ENCODE assay signal across 1 cellular context in the genomic region with DNA sequence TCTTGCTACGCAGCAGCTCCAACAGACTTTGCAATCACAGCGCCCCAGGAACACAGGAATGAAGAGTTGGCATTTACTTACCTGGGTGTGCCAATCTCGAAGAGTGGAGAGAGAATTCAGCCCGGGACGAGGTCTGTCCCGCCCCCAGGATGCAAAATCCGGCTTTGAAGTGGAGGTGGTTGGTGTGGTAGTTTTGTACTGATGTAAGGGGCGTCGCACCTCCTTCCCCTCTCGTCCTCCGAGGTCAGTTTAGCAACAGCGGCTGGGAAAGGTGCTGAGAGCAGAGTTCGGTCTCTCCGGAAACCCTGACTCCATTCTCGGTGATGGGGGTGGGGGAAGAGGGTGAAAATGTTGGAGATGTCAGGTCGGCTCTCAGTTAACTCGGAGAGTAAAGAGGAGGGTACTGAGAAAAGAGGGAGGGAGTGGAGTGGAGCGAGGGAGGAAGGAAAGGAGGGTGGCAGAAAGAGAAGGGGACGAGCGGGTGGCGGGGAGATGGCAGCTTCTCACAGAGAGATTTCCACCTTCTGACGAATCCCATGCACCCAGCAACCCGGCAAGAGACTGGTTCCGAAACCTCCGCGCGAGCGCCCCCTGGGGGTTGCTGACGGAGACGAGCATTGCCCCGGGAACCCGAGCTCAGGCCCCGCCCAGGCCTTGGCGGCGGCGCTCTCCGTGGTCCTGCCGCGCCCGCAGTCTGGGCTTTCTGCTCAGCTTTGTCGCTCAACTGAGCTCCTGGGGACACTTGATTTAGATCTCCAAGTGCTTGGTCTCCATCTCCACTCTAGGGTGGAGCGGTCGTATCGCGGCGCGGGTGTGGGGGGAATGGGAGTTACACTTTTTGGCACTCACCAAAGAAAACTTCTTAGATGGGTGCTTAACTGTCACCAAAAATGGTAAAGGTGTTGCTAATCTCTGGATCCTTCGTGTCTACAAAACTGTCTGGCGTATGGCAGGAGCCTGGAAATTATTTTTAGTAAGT.
TF ChIP-seq lines count a peak whose summit lies in the region.

A gene (minus strand): TSS at position 529 of the 979 bp plus-strand sequence.

TF ChIP-seq in HepG2, 621 proteins besides CTCF, POLR2A, EP300 and RAD21 (continued from another document and continues in another):
- TF ChIP-seq, protein P1, sequence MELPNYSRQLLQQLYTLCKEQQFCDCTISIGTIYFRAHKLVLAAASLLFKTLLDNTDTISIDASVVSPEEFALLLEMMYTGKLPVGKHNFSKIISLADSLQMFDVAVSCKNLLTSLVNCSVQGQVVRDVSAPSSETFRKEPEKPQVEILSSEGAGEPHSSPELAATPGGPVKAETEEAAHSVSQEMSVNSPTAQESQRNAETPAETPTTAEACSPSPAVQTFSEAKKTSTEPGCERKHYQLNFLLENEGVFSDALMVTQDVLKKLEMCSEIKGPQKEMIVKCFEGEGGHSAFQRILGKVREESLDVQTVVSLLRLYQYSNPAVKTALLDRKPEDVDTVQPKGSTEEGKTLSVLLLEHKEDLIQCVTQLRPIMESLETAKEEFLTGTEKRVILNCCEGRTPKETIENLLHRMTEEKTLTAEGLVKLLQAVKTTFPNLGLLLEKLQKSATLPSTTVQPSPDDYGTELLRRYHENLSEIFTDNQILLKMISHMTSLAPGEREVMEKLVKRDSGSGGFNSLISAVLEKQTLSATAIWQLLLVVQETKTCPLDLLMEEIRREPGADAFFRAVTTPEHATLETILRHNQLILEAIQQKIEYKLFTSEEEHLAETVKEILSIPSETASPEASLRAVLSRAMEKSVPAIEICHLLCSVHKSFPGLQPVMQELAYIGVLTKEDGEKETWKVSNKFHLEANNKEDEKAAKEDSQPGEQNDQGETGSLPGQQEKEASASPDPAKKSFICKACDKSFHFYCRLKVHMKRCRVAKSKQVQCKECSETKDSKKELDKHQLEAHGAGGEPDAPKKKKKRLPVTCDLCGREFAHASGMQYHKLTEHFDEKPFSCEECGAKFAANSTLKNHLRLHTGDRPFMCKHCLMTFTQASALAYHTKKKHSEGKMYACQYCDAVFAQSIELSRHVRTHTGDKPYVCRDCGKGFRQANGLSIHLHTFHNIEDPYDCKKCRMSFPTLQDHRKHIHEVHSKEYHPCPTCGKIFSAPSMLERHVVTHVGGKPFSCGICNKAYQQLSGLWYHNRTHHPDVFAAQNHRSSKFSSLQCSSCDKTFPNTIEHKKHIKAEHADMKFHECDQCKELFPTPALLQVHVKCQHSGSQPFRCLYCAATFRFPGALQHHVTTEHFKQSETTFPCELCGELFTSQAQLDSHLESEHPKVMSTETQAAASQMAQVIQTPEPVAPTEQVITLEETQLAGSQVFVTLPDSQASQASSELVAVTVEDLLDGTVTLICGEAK (IDR thresholded peaks at IDR 0.05): no peak
- TF ChIP-seq, protein P1 (CRISPR knock-in tag; IDR thresholded peaks at IDR 0.05): peak; percentile 49; the same call in 1 of the 2 replicates
- peak; percentile 83 for TF ChIP-seq ARNT2 (CRISPR knock-in tag; IDR thresholded peaks at IDR 0.05; ENCODE audit: low read depth)
- TF ChIP-seq ZNF337 (CRISPR knock-in tag; IDR thresholded peaks at IDR 0.05; ENCODE audit: borderline replicate concordance, low read depth): no peak
- TF ChIP-seq, protein P2, sequence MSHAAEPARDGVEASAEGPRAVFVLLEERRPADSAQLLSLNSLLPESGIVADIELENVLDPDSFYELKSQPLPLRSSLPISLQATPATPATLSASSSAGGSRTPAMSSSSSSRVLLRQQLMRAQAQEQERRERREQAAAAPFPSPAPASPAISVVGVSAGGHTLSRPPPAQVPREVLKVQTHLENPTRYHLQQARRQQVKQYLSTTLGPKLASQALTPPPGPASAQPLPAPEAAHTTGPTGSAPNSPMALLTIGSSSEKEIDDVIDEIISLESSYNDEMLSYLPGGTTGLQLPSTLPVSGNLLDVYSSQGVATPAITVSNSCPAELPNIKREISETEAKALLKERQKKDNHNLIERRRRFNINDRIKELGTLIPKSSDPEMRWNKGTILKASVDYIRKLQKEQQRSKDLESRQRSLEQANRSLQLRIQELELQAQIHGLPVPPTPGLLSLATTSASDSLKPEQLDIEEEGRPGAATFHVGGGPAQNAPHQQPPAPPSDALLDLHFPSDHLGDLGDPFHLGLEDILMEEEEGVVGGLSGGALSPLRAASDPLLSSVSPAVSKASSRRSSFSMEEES (CRISPR knock-in tag; IDR thresholded peaks at IDR 0.05): peak; percentile 80
- TF ChIP-seq EED (CRISPR knock-in tag; IDR thresholded peaks at IDR 0.05): peak; percentile 65; the same call in 1 of the 2 replicates
- 0 out of 2 replicates have a peak, but pooled peaks have one; percentile 24 for TF ChIP-seq FOXA3 (CRISPR knock-in tag; IDR thresholded peaks at IDR 0.05)
- TF ChIP-seq ZNF577 (CRISPR knock-in tag; IDR thresholded peaks at IDR 0.05; ENCODE audit: borderline replicate concordance, low read depth): no peak
- peak; percentile 58; the same call in 1 of the 2 replicates for TF ChIP-seq TOPORS (CRISPR knock-in tag; IDR thresholded peaks at IDR 0.05)
- peak; percentile 95; the same call in 1 of the 2 replicates for TF ChIP-seq NFKB2 (CRISPR knock-in tag; IDR thresholded peaks at IDR 0.05; ENCODE audit: borderline replicate concordance)
- TF ChIP-seq ZNF335 (CRISPR knock-in tag; IDR thresholded peaks at IDR 0.05): peak; percentile 72; the same call in 1 of the 2 replicates
- peak; percentile 85; the same call in 1 of the 2 replicates for TF ChIP-seq MAF1 (CRISPR knock-in tag; IDR thresholded peaks at IDR 0.05; ENCODE audit: borderline replicate concordance)
- TF ChIP-seq FOXC1 (CRISPR knock-in tag; IDR thresholded peaks at IDR 0.05; ENCODE audit: borderline replicate concordance): peak; percentile 31; the same call in 1 of the 2 replicates
- TF ChIP-seq RXRA (CRISPR knock-in tag; IDR thresholded peaks at IDR 0.05): no peak
- TF ChIP-seq KDM2A (CRISPR knock-in tag; IDR thresholded peaks at IDR 0.05; ENCODE audit: borderline replicate concordance, low read depth): peak; percentile 76; the same call in 1 of the 2 replicates
- 0 out of 2 replicates have a peak, but pooled peaks have one; percentile 57 for TF ChIP-seq ZNF598 (CRISPR knock-in tag; IDR thresholded peaks at IDR 0.05; ENCODE audit: borderline replicate concordance)
- TF ChIP-seq, protein P3, sequence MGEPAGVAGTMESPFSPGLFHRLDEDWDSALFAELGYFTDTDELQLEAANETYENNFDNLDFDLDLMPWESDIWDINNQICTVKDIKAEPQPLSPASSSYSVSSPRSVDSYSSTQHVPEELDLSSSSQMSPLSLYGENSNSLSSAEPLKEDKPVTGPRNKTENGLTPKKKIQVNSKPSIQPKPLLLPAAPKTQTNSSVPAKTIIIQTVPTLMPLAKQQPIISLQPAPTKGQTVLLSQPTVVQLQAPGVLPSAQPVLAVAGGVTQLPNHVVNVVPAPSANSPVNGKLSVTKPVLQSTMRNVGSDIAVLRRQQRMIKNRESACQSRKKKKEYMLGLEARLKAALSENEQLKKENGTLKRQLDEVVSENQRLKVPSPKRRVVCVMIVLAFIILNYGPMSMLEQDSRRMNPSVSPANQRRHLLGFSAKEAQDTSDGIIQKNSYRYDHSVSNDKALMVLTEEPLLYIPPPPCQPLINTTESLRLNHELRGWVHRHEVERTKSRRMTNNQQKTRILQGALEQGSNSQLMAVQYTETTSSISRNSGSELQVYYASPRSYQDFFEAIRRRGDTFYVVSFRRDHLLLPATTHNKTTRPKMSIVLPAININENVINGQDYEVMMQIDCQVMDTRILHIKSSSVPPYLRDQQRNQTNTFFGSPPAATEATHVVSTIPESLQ (CRISPR knock-in tag; conservative IDR thresholded peaks at IDR 0.05): 0 out of 2 replicates have a peak, but pooled peaks have one; percentile 49
- peak; percentile 33; the same call in 1 of the 2 replicates for TF ChIP-seq PHF8 (CRISPR knock-in tag; IDR thresholded peaks at IDR 0.05)
- 0 out of 2 replicates have a peak, but pooled peaks have one; percentile 20 for TF ChIP-seq ZNF629 (CRISPR knock-in tag; conservative IDR thresholded peaks at IDR 0.05)
- no peak for TF ChIP-seq ZNF207 (IDR thresholded peaks at IDR 0.05; ENCODE audit: borderline replicate concordance)
- TF ChIP-seq POLR2AphosphoS5 (IDR thresholded peaks at IDR 0.05; ENCODE audit: low read depth, low read length): no peak
- 0 out of 2 replicates have a peak, but pooled peaks have one; percentile 67 for TF ChIP-seq ATAD3A (CRISPR knock-in tag; IDR thresholded peaks at IDR 0.05)
- peak; percentile 81 for TF ChIP-seq ZNF792 (CRISPR knock-in tag; IDR thresholded peaks at IDR 0.05)
- TF ChIP-seq, protein P4, sequence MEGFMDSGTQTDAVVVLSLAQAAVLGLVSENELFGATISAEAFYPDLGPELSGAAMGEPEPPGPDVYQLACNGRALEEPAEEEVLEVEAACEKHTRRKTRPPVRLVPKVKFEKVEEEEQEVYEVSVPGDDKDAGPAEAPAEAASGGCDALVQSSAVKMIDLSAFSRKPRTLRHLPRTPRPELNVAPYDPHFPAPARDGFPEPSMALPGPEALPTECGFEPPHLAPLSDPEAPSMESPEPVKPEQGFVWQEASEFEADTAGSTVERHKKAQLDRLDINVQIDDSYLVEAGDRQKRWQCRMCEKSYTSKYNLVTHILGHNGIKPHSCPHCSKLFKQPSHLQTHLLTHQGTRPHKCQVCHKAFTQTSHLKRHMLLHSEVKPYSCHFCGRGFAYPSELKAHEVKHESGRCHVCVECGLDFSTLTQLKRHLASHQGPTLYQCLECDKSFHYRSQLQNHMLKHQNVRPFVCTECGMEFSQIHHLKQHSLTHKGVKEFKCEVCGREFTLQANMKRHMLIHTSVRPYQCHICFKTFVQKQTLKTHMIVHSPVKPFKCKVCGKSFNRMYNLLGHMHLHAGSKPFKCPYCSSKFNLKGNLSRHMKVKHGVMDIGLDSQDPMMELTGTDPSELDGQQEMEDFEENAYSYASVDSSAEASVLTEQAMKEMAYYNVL (CRISPR knock-in tag; IDR thresholded peaks at IDR 0.05; ENCODE audit: borderline replicate concordance): no peak
- TF ChIP-seq ZNF883 (CRISPR knock-in tag; IDR thresholded peaks at IDR 0.05; ENCODE audit: not compliant biosample characterization): peak; percentile 80
- TF ChIP-seq, protein P5, sequence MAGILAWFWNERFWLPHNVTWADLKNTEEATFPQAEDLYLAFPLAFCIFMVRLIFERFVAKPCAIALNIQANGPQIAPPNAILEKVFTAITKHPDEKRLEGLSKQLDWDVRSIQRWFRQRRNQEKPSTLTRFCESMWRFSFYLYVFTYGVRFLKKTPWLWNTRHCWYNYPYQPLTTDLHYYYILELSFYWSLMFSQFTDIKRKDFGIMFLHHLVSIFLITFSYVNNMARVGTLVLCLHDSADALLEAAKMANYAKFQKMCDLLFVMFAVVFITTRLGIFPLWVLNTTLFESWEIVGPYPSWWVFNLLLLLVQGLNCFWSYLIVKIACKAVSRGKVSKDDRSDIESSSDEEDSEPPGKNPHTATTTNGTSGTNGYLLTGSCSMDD (CRISPR knock-in tag; IDR thresholded peaks at IDR 0.05): 0 out of 2 replicates have a peak, but pooled peaks have one; percentile 33
- peak; percentile 55; the same call in 1 of the 2 replicates for TF ChIP-seq SP5 (CRISPR knock-in tag; IDR thresholded peaks at IDR 0.05; ENCODE audit: borderline replicate concordance, low read depth)
- peak; percentile 79 for TF ChIP-seq HDAC2 (CRISPR knock-in tag; IDR thresholded peaks at IDR 0.05)
- TF ChIP-seq, protein P6, sequence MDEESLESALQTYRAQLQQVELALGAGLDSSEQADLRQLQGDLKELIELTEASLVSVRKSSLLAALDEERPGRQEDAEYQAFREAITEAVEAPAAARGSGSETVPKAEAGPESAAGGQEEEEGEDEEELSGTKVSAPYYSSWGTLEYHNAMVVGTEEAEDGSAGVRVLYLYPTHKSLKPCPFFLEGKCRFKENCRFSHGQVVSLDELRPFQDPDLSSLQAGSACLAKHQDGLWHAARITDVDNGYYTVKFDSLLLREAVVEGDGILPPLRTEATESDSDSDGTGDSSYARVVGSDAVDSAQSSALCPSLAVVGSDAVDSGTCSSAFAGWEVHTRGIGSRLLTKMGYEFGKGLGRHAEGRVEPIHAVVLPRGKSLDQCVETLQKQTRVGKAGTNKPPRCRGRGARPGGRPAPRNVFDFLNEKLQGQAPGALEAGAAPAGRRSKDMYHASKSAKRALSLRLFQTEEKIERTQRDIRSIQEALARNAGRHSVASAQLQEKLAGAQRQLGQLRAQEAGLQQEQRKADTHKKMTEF (CRISPR knock-in tag; IDR thresholded peaks at IDR 0.05): peak; percentile 63; the same call in 1 of the 2 replicates
- TF ChIP-seq ZNF768 (CRISPR knock-in tag; IDR thresholded peaks at IDR 0.05): peak; percentile 62; the same call in 1 of the 2 replicates
- TF ChIP-seq, protein P7, sequence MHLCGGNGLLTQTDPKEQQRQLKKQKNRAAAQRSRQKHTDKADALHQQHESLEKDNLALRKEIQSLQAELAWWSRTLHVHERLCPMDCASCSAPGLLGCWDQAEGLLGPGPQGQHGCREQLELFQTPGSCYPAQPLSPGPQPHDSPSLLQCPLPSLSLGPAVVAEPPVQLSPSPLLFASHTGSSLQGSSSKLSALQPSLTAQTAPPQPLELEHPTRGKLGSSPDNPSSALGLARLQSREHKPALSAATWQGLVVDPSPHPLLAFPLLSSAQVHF (CRISPR knock-in tag; IDR thresholded peaks at IDR 0.05): no peak
- peak; percentile 41; the same call in 1 of the 2 replicates for TF ChIP-seq ISL2 (CRISPR knock-in tag; IDR thresholded peaks at IDR 0.05)
- TF ChIP-seq HOXD1 (CRISPR knock-in tag; IDR thresholded peaks at IDR 0.05): 0 out of 2 replicates have a peak, but pooled peaks have one; percentile 57
- peak; percentile 83 for TF ChIP-seq ZSCAN31 (CRISPR knock-in tag; IDR thresholded peaks at IDR 0.05; ENCODE audit: low read depth)
- no peak for TF ChIP-seq SP1 (IDR thresholded peaks at IDR 0.05)
- peak; percentile 73; the same call in 1 of the 2 replicates for TF ChIP-seq SP1 (CRISPR knock-in tag; IDR thresholded peaks at IDR 0.05)
- TF ChIP-seq ZNF232 (CRISPR knock-in tag; IDR thresholded peaks at IDR 0.05; ENCODE audit: borderline replicate concordance): peak; percentile 90; the same call in 1 of the 2 replicates
- TF ChIP-seq SIX4 (CRISPR knock-in tag; IDR thresholded peaks at IDR 0.05): no peak
- peak; percentile 83 for TF ChIP-seq ERF (CRISPR knock-in tag; IDR thresholded peaks at IDR 0.05)
